Comparison of ENCODE assay signal across 8 cellular contexts in the genomic region with DNA sequence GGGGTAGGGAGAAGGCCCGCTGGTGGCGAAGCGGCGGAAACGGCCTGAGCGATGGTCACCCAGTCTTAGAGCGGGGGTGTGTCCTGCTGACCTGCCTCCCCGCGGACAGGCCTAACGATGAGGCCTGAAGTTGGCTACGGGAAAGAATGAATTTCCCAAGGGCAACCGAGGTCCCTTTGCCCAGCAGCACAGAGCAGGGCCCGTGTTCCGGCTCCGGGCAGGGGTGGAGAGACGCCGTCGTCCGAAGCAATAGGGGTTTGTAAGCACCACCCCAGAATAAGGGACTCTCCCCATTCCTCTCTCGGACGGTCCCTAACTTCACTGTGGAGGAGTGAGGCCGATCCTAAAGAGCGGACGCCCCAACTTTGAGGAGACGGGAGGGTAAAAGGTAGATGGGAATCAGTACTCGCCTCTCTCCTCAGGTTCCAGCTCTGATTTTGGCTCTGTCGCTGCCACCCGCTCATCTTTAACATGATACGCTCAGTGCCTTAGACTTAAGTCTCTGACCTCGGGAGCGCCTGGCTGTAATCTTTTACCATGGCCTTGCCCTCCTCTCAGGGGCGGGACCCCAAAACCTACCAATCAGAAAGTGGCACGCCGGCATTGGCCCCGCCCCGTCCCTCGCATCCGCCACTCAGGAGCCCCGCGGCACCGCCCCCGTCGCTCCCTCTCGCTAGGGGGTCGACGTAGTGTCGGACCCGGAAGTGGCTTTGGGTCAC. TPM values are rescaled to one million over a fixed set of nuclear protein-coding genes. Genes with fewer than 3 reads are reported as not detected.
A peak's percentile ranks its signal among the peaks of the same experiment; 100 is the strongest.
DNase-seq lines count a peak whose midpoint lies in the region; ATAC-seq and TF ChIP-seq lines count a peak whose summit lies in the region.

A gene with protein sequence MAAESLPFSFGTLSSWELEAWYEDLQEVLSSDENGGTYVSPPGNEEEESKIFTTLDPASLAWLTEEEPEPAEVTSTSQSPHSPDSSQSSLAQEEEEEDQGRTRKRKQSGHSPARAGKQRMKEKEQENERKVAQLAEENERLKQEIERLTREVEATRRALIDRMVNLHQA (minus strand): TSS at position 507 of the 719 bp plus-strand sequence. CDS start 3,108 bp downstream, outside the sequence.

- H3K27me3 ChIP-seq in hepatocyte: no peaks in the 10 kb centered on the region

- no peaks in the 10 kb centered on the region for H3K36me3 ChIP-seq in hepatocyte (replicated peaks; ENCODE audit: insufficient read depth, low read depth)

- DNase-seq in NCI-H2081 (lab: John Stamatoyannopoulos, UW) (peak; percentile 97 to 98), T-helper 9 cell (peak; percentile 99), astrocyte of the cerebellum (ENCODE audit: low read depth) (peak; percentile 94), hepatocyte (ENCODE audit: low spot score) (peak; percentile 100), retina (peak; percentile 97), D341Med (ENCODE audit: low spot score) (no peak)

- H2AFZ ChIP-seq in hepatocyte: peak within 1 kb of the TSS; percentile 45

- H3K4me2 ChIP-seq in hepatocyte: peak within 1 kb of the TSS; percentile 93

- TF ChIP-seq CTCF in astrocyte of the cerebellum (IDR thresholded peaks at IDR 0.05; ENCODE audit: low read depth, low read length, missing control alignments): no peak
- TF ChIP-seq CTCF in hepatocyte (IDR thresholded peaks at IDR 0.05; ENCODE audit: poor library complexity): no peak

- H3K4me3 ChIP-seq in astrocyte of the cerebellum (ENCODE audit: low read depth, low read length) (peak within 1 kb of the TSS; percentile 88), hepatocyte (peak within 1 kb of the TSS; percentile 69)

- peaks cover 48% of the 10 kb centered on the region for H4K20me1 ChIP-seq in hepatocyte (ENCODE audit: insufficient read depth, poor library complexity, severe bottlenecking)

- in situ Hi-C loops in astrocyte of the cerebellum (cut with HindIII; ENCODE audit: low sequenced_read_pairs): no loop called here

- H3K9me3 ChIP-seq in hepatocyte (ENCODE audit: low read depth): no peaks in the 10 kb centered on the region

- ATAC-seq in GM18517 (IDR thresholded peaks at IDR 0.05; ENCODE audit: unreplicated experiment) (peak; percentile 60), HG03025 (IDR thresholded peaks at IDR 0.05; ENCODE audit: low FRiP score, unreplicated experiment) (peak; percentile 66)

- under 1% methylated on average over 48 of the region's 48 CpGs for WGBS in hepatocyte (ENCODE audit: low lambda C conversion rate, missing lambda C conversion rate)

- H3K9me2 ChIP-seq in hepatocyte (replicated peaks; ENCODE audit: insufficient read depth): no peaks in the 10 kb centered on the region

- H3K27ac ChIP-seq in hepatocyte: peak within 1 kb of the TSS; percentile 99

- peaks cover 26% of the 10 kb centered on the region for H3K4me1 ChIP-seq in hepatocyte (ENCODE audit: insufficient read depth)

- H3K79me2 ChIP-seq in hepatocyte: peaks cover 50% of the 10 kb centered on the region

RNA-seq across cellular contexts. Expression of the gene that starts here (rescaled TPM):
- 92.7 and 105 TPM in 2 replicates for total RNA-seq in hepatocyte
- polyA plus RNA-seq in hepatocyte: 133 and 145 TPM in 2 replicates
